Comparison of ENCODE assay signal across 11 cellular contexts in the genomic region with DNA sequence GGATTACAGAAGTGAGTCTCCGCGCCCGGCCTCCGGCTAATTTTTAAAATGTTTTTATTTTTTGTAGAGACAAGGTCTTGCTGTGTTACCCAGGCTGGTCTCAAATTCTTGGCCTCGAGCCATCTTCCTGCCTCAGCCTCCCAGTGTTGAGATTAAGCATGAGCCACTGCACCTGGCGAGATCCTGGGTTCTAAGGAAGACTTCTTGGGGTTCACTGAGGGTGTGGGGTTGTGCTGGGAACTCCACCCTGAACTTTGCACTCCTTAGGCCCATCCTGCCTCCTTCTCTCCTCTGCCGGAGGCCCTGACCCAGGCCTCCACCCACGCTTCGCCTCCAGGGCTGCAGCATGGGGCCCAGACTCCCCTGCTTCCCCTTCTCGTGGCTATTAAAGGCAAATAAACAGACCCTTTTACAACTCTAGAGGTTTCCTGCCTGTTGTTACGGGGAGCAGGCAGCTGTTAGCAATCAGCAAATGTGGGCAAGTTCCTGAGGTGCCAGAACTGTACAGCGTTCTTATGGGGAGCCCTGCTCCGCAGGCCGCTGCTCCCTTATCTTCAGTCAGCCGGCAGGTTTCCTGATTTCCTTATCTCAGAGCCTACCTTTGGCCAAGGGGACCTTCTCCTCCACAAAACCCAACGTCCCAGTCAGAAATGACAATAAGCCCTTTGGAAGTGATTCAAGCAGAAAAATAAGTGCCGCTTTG.
DNase-seq lines count a peak whose midpoint lies in the region; ATAC-seq and TF ChIP-seq lines count a peak whose summit lies in the region.
"Had no signal": no experiment of that assay in that cellular context is flagged by ENCODE, and none has a peak within 500 bp of the region (broad histone marks: within the 10 kb centered on the region; RNA-seq: fewer than 3 reads in every experiment).

No MANE protein-coding gene starts in this region.

- peak overlapping the region; percentile 98 for H3K27ac ChIP-seq in DOHH2 (ENCODE audit: low read depth, low read length)
- H3K27ac ChIP-seq: heart right ventricle had no signal

- peaks cover 80% of the 10 kb centered on the region for H3K4me1 ChIP-seq in DOHH2 (ENCODE audit: control insufficient read depth, low read length)

- H3K9me3 ChIP-seq in DOHH2 (ENCODE audit: control insufficient read depth, insufficient read depth, low read length): no peaks in the 10 kb centered on the region
- H3K9me3 ChIP-seq: heart right ventricle had no signal

- H4K20me1 ChIP-seq in DOHH2 (ENCODE audit: control insufficient read depth, insufficient read depth, low read depth, low read length): no peaks in the 10 kb centered on the region

- H3K36me3 ChIP-seq in DOHH2 (ENCODE audit: control insufficient read depth, low read length): peaks cover 17% of the 10 kb centered on the region
- H3K36me3 ChIP-seq: heart right ventricle had no signal

- peak overlapping the region; percentile 65 for H3K4me3 ChIP-seq in DOHH2 (ENCODE audit: low read length)
- H3K4me3 ChIP-seq: heart right ventricle had no signal

- no peaks in the 10 kb centered on the region for H3K27me3 ChIP-seq in DOHH2 (ENCODE audit: control insufficient read depth, low read length)
- H3K27me3 ChIP-seq: heart right ventricle had no signal

- peaks cover 48% of the 10 kb centered on the region for H3F3A ChIP-seq in DOHH2 (ENCODE audit: control insufficient read depth, insufficient read depth)

- H3K9me2 ChIP-seq in DOHH2 (replicated peaks; ENCODE audit: control insufficient read depth, low read length): no peaks in the 10 kb centered on the region

- no peaks in the 10 kb centered on the region for H3K79me2 ChIP-seq in DOHH2 (ENCODE audit: control insufficient read depth, low read length)

- no peak for TF ChIP-seq CTCF in DOHH2 (IDR thresholded peaks at IDR 0.05; ENCODE audit: low read depth, low read length, poor library complexity, severe bottlenecking)

- H3K4me2 ChIP-seq in DOHH2 (ENCODE audit: low read length): peak overlapping the region; percentile 85

- peak; percentile 30 to 48 for DNase-seq in NOMO-1 (lab: John Stamatoyannopoulos, UW; ENCODE audit: unreplicated experiment in 2 of 2)
- DNase-seq in left kidney (ENCODE audit: low read depth, low spot score): peak; percentile 69
- no peak for DNase-seq in inferior parietal cortex (ENCODE audit: extremely low spot score)
- DNase-seq in NCI-H2196 (lab: John Stamatoyannopoulos, UW; ENCODE audit: unreplicated experiment): no peak
- DNase-seq: amniotic stem cell, heart right ventricle, posterior cingulate gyrus had no signal

- ATAC-seq in GM21390 (IDR thresholded peaks at IDR 0.05; ENCODE audit: unreplicated experiment) (peak; percentile 54), GM18520 (IDR thresholded peaks at IDR 0.05; ENCODE audit: unreplicated experiment) (no peak), GM21737 (IDR thresholded peaks at IDR 0.05; ENCODE audit: unreplicated experiment) (no peak)
- ATAC-seq: heart right ventricle had no signal

Comparison
In these comparisons a context has a peak if more than half of its experiments do, and no peak if none do; other contexts are left out.
1. DNase-seq: peak in NOMO-1 (2 of 2) and left kidney (single experiment); none in inferior parietal cortex (single experiment) and NCI-H2196 (single experiment).